ENCODE assay signal across 26 cellular contexts in the genomic region with DNA sequence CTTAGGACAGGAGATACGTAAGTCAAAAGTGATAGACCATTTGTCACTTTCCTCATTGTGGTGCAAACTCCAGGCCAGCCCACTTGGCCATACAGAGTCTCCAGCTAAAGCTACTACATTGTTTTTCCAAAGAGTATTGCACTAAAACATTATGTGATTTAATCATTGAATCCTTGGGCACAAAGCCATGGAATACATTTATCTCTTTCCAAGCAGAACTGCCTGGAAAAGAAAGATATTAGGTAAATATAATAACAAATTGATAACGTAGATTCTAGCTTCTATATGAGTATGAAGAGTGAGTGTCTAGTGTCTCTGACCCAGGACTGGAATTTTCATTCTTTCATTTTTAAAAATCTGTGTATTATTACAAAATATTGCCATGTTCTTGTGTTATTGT.
"Had no signal": no experiment of that assay in that cellular context is flagged by ENCODE, and none has a peak within 500 bp of the region (broad histone marks: within the 10 kb centered on the region; RNA-seq: fewer than 3 reads in every experiment).

No MANE protein-coding gene starts in this region.

- DNase-seq: stimulated activated CD4-positive, alpha-beta T cell treated with anti-CD3 and anti-CD28 coated beads, Interleukin-2, amount 100 ng/mL, for 48 hours; stimulated activated CD4-positive, alpha-beta T cell treated with anti-CD3 and anti-CD28 coated beads, Interleukin-4, amount 100 ng/mL, for 1 hour; stimulated activated CD4-positive, alpha-beta T cell treated with anti-CD3 and anti-CD28 coated beads, Interleukin-4, amount 100 ng/mL, for 24 hours; stimulated activated CD4-positive, alpha-beta T cell treated with anti-CD3 and anti-CD28 coated beads, Interleukin-4, amount 100 ng/mL, for 4 hours; stimulated activated CD8-positive, alpha-beta memory T cell treated with anti-CD3 and anti-CD28 coated beads, Interleukin-4, amount 100 ng/mL, for 48 hours; stimulated activated naive B cell treated with anti-CD40 and anti-IgM and Interleukin-4, amounts not matched to agents 10 μg/mL and 1 μg/mL and 100 μg/mL, for 72 hours; stimulated activated naive CD4-positive, alpha-beta T cell; stimulated activated naive CD4-positive, alpha-beta T cell treated with Interleukin-2 at 50 U/mL for 16 hours; stimulated activated naive CD8-positive, alpha-beta T cell treated with anti-CD3 and anti-CD28 coated beads, Interleukin-15, amount 100 ng/mL, for 72 hours; stimulated activated naive CD8-positive, alpha-beta T cell treated with anti-CD3 and anti-CD28 coated beads, Interleukin-15, Interleukin-2, amounts not matched to agents 100 U/mL and 50 U/mL, for 24 hours; stomach; substantia nigra; testis; thyroid gland; tibial artery; transverse colon; trophoblast cell; upper lobe of left lung; upper lobe of right lung; uterus had no signal

- H3K4me1 ChIP-seq: stomach, suprapubic skin, testis, thyroid gland, tibial artery, tibial nerve, transverse colon, upper lobe of left lung, upper lobe of right lung, uterus, vagina had no signal

- H3K9me3 ChIP-seq: stomach, suprapubic skin, testis, thoracic aorta, thyroid gland, tibial artery, tibial nerve, transverse colon, upper lobe of left lung, upper lobe of right lung, uterus, vagina had no signal

- ATAC-seq: stimulated activated effector memory CD8-positive, alpha-beta T cell treated with anti-CD3 and anti-CD28 coated beads, Interleukin-12 subunit alpha, Interleukin-12 subunit beta, amount 100 ng/mL, for 72 hours; stimulated activated memory B cell treated with anti-CD40 and anti-IgM and Interleukin-4, amounts not matched to agents 10 μg/mL and 1 μg/mL and 100 μg/mL, for 72 hours; stimulated activated naive B cell treated with anti-CD40 and anti-IgM and Interleukin-4, amounts not matched to agents 10 μg/mL and 1 μg/mL and 100 μg/mL, for 72 hours; stimulated activated naive CD8-positive, alpha-beta T cell treated with anti-CD3 and anti-CD28 coated beads, Interleukin-15, amount 100 ng/mL, for 72 hours; stimulated activated naive CD8-positive, alpha-beta T cell treated with anti-CD3 and anti-CD28 coated beads, Interleukin-15, Interleukin-2, amounts not matched to agents 100 U/mL and 50 U/mL, for 24 hours; upper lobe of right lung had no signal

- H3K36me3 ChIP-seq: stomach, suprapubic skin, thoracic aorta, thyroid gland, tibial artery, tibial nerve, transverse colon, upper lobe of left lung, upper lobe of right lung, uterus, vagina had no signal

- H3K4me3 ChIP-seq: stomach, suprapubic skin, testis, thoracic aorta, thyroid gland, tibial artery, tibial nerve, transverse colon, upper lobe of left lung, upper lobe of right lung, uterus, vagina had no signal

- H3K27ac ChIP-seq: stomach, suprapubic skin, testis, thoracic aorta, thyroid gland, tibial artery, tibial nerve, transverse colon, upper lobe of left lung, upper lobe of right lung, uterus, vagina had no signal

- H3K27me3 ChIP-seq: stomach, suprapubic skin, testis, thyroid gland, tibial artery, tibial nerve, transverse colon, upper lobe of left lung, upper lobe of right lung, uterus, vagina had no signal
